Comparison of ENCODE assay signal across 5 cellular contexts in the genomic region with DNA sequence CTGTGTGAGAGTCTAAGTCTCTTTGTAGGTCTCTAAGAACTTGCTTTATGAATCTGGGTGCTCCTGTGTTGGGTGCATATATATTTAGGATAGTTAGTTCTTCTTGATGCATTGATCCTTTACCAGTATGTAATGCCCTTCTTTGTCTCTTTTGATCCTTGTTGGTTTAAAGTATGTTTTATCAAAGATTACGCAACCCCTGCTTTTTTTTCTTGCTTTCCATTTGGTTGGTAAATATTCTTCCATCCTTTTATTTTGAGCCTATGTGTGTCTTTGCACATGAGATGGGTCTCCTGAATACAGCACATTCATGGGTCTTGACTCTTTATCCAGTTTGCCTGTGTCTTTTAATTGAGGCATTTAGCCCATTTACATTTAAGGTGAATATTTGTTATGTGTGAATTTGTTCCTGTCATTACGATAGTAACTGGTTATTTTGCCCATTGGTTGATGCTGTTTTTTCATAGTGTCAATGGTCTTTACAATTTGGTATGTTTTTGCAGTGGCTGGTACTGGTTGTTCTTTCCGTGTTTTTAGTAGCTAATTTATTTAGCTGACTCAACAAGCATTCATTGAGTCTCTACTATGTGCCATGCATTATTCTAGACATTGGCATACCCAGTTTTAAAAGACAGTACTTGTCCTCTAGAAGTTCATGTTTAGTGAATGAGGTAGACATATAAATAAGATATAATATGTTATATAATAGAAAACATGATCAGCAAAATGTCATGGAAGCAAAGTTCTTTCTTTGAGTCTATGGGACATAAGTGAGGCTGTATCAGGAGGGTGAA.
DNase-seq lines count a peak whose midpoint lies in the region; ATAC-seq, FAIRE-seq and TF ChIP-seq lines count a peak whose summit lies in the region.
"Not testable (repeated sequence)": the region's sequence is repeated elsewhere in the genome, so short reads cannot be mapped to it uniquely, and the experiment has no call there.

No MANE protein-coding gene starts in this region.

- not testable (repeated sequence) for H3K4ac ChIP-seq in IMR-90 (ENCODE audit: low read depth, low read length)

- BruUV-seq in IMR-90 (replicated peaks; lab: Mats Ljungman, UMichigan); K562 (replicated peaks; lab: Mats Ljungman, UMichigan): not testable (repeated sequence)

- H3K23ac ChIP-seq in IMR-90 (ENCODE audit: low read depth, low read length), result not testable (repeated sequence)

- not testable (repeated sequence) for H4K8ac ChIP-seq in IMR-90 (ENCODE audit: low read depth in 2 of 2, low read length in 2 of 2)

- not testable (repeated sequence) for H4K5ac ChIP-seq in IMR-90 (ENCODE audit: low read depth, low read length)

- H3K9me3 Mint-ChIP-seq in CD4-positive, CD25-positive, alpha-beta regulatory T cell; memory B cell: not testable (repeated sequence)

- in situ Hi-C loops in IMR-90 (cut with MboI; ENCODE audit: low sequenced_read_pairs); K562 (cut with MboI): not testable (repeated sequence)

- not testable (repeated sequence) for H3K4me3 ChIP-seq in CD4-positive, CD25-positive, alpha-beta regulatory T cell (ENCODE audit: low read depth, low read length); IMR-90 (ENCODE audit: insufficient read depth, low read depth, low read length); K562

- not testable (repeated sequence) for H3K4me1 ChIP-seq in CD4-positive, CD25-positive, alpha-beta regulatory T cell (ENCODE audit: control insufficient read depth, insufficient read depth, low read length, poor library complexity, severe bottlenecking); IMR-90 (ENCODE audit: control insufficient read depth, insufficient read depth, low read length); K562 (replicated peaks in 1 of 2; ENCODE audit: control insufficient read depth in 2 of 2, insufficient read depth in 2 of 2, low read length in 2 of 2)

- H3K79me2 ChIP-seq in K562 (ENCODE audit: control insufficient read depth, insufficient read depth, low read length), result peaks cover 91% of the 10 kb centered on the region

- H4K20me1 ChIP-seq in IMR-90 (ENCODE audit: insufficient read depth, low read length); K562 (replicated peaks; ENCODE audit: control insufficient read depth, insufficient read depth, low read length): not testable (repeated sequence)

- H3K4me2 ChIP-seq in IMR-90 (ENCODE audit: low read depth, low read length); K562 (ENCODE audit: insufficient read depth, low read length): not testable (repeated sequence)

- POLR2A ChIA-PET in IMR-90 (lab: Charles Lee; ENCODE audit: unreplicated experiment); K562 (lab: Yijun Ruan, JAX): not testable (repeated sequence)

- not testable (repeated sequence) for TF ChIP-seq CTCF in IMR-90 (conservative IDR thresholded peaks at IDR 0.05; ENCODE audit: low read depth, low read length); K562 (IDR thresholded peaks at IDR 0.05 in 2 of 3, conservative IDR thresholded peaks at IDR 0.05 in 1 of 3; ENCODE audit: insufficient read depth in 2 of 3, low read depth in 1 of 3, low read length in 3 of 3)

- not testable (repeated sequence) for H2BK5ac ChIP-seq in IMR-90 (ENCODE audit: low read depth, low read length, poor library complexity, severe bottlenecking)

- H3K36me3 ChIP-seq in CD4-positive, CD25-positive, alpha-beta regulatory T cell (ENCODE audit: control insufficient read depth, insufficient read depth, low read length), result peaks cover 45% of the 10 kb centered on the region
- H3K36me3 ChIP-seq in IMR-90 (ENCODE audit: control insufficient read depth, insufficient read depth, low read length), result not testable (repeated sequence)
- peaks cover 45% of the 10 kb centered on the region for H3K36me3 ChIP-seq in K562 (ENCODE audit: control insufficient read depth, insufficient read depth, low read length)

- not testable (repeated sequence) for H4K91ac ChIP-seq in IMR-90 (ENCODE audit: insufficient read depth, low read depth, low read length)

- not testable (repeated sequence) for H3K14ac ChIP-seq in IMR-90 (replicated peaks; ENCODE audit: low read depth, low read length)

- not testable (repeated sequence) for ATAC-seq in CD4-positive, CD25-positive, alpha-beta regulatory T cell (ENCODE audit: low read depth in 2 of 2); IMR-90 (ENCODE audit: low read depth); K562; memory B cell (ENCODE audit: low read depth)

- H3K4me1 Mint-ChIP-seq in CD4-positive, CD25-positive, alpha-beta regulatory T cell, result peaks cover 64 to 80% (median 69%) of the 10 kb centered on the region in 4 donors
- peaks cover 17% of the 10 kb centered on the region for H3K4me1 Mint-ChIP-seq in memory B cell

- peaks cover 62% of the 10 kb centered on the region for H3K36me3 Mint-ChIP-seq in CD4-positive, CD25-positive, alpha-beta regulatory T cell
- peaks cover 54% of the 10 kb centered on the region for H3K36me3 Mint-ChIP-seq in memory B cell

- CTCF ChIA-PET in IMR-90 (lab: Yijun Ruan, JAX); K562 (lab: Yijun Ruan, JAX; ENCODE audit: low intra/inter-chr PET ratio): not testable (repeated sequence)

- not testable (repeated sequence) for FAIRE-seq in K562 (lab: Jason Lieb, UNC)

- H3K27me3 Mint-ChIP-seq in CD4-positive, CD25-positive, alpha-beta regulatory T cell; memory B cell: not testable (repeated sequence)

- DNase-seq in CD4-positive, CD25-positive, alpha-beta regulatory T cell; IMR-90; K562 (ENCODE audit: extremely low read depth in 1 of 4, low spot score in 3 of 4); memory B cell (ENCODE audit: low spot score in 2 of 2): not testable (repeated sequence)
- DNase-seq in erythroblast (lab: John Stamatoyannopoulos, UW), result peak; percentile 27

- not testable (repeated sequence) for H3K9me1 ChIP-seq in IMR-90 (ENCODE audit: insufficient read depth, low read length); K562 (ENCODE audit: control insufficient read depth, insufficient read depth, low read length)

- H3K79me1 ChIP-seq in IMR-90 (ENCODE audit: low read depth in 1 of 2, low read length in 2 of 2), result peaks cover 6 to 13% of the 10 kb centered on the region in 2 experiments

- not testable (repeated sequence) for H3K56ac ChIP-seq in IMR-90 (ENCODE audit: extremely low read depth, insufficient read depth, low read length)

- not testable (repeated sequence) for H3K18ac ChIP-seq in IMR-90 (ENCODE audit: low read depth, low read length)

- 100% methylated on average over 1 of the region's 3 CpGs; no CpG with 5 or more reads in 1 of the 2 experiments for WGBS in IMR-90 (ENCODE audit: extremely low coverage in 2 of 2, insufficient read length in 1 of 2), 2 experiments
- WGBS in K562 (ENCODE audit: insufficient coverage, low coverage, missing lambda C conversion rate), result 96% methylated on average over 3 of the region's 3 CpGs

- not testable (repeated sequence) for TF ChIP-seq EP300 in K562 (IDR thresholded peaks at IDR 0.05; ENCODE audit: low read length)

- dilution Hi-C loops in IMR-90 (cut with HindIII; ENCODE audit: low sequenced_read_pairs, unreplicated experiment), result not testable (repeated sequence)

- H2AFZ ChIP-seq in IMR-90 (replicated peaks; ENCODE audit: low read length, poor library complexity); K562 (ENCODE audit: low read depth, low read length): not testable (repeated sequence)

- H3K4me3 Mint-ChIP-seq in CD4-positive, CD25-positive, alpha-beta regulatory T cell, result peak overlapping the region in 1 of 4 donors; percentile 63
- H3K4me3 Mint-ChIP-seq in memory B cell, result not testable (repeated sequence)

- not testable (repeated sequence) for H3K27me3 ChIP-seq in CD4-positive, CD25-positive, alpha-beta regulatory T cell (ENCODE audit: control insufficient read depth, insufficient read depth, low read length); IMR-90 (ENCODE audit: control insufficient read depth, insufficient read depth, low read length); K562 (ENCODE audit: control insufficient read depth in 2 of 2, insufficient read depth in 2 of 2, low read length in 2 of 2)

- H2BK15ac ChIP-seq in IMR-90 (ENCODE audit: low read depth, low read length), result not testable (repeated sequence)

- not testable (repeated sequence) for H3K27ac ChIP-seq in CD4-positive, CD25-positive, alpha-beta regulatory T cell (ENCODE audit: insufficient read depth, low read length, poor library complexity, severe bottlenecking); IMR-90 (ENCODE audit: insufficient read depth, low read length); K562 (ENCODE audit: extremely low read depth, low read depth, low read length)

- not testable (repeated sequence) for H2BK20ac ChIP-seq in IMR-90 (ENCODE audit: low read depth, low read length)

- H2AK5ac ChIP-seq in IMR-90 (ENCODE audit: low read depth, low read length), result not testable (repeated sequence)

- H3K9ac ChIP-seq in IMR-90 (ENCODE audit: low read depth, low read length); K562 (ENCODE audit: insufficient read depth in 1 of 2, low read depth in 2 of 2, low read length in 2 of 2): not testable (repeated sequence)

- not testable (repeated sequence) for TF ChIP-seq RAD21 in IMR-90 (IDR thresholded peaks at IDR 0.05; ENCODE audit: low read length); K562 (CRISPR knock-in tag; conservative IDR thresholded peaks at IDR 0.05 in 1 of 2, IDR thresholded peaks at IDR 0.05 in 1 of 2)

- not testable (repeated sequence) for TF ChIP-seq POLR2A in IMR-90 (IDR thresholded peaks at IDR 0.05; ENCODE audit: low read depth, low read length); K562 (conservative IDR thresholded peaks at IDR 0.05); erythroblast (IDR thresholded peaks at IDR 0.05; ENCODE audit: low read length)

- intact Hi-C loops in IMR-90 (cut with micrococcal nuclease); K562 (cut with micrococcal nuclease): not testable (repeated sequence)

- H3K9me3 ChIP-seq in CD4-positive, CD25-positive, alpha-beta regulatory T cell (ENCODE audit: control insufficient read depth in 2 of 2, low read length in 2 of 2); IMR-90 (ENCODE audit: control insufficient read depth, insufficient read depth, low read length); K562 (replicated peaks; ENCODE audit: control insufficient read depth, insufficient read depth, low read depth, low read length): not testable (repeated sequence)

- not testable (repeated sequence) for H2BK120ac ChIP-seq in IMR-90 (ENCODE audit: low read depth, low read length)

- not testable (repeated sequence) for H2AK9ac ChIP-seq in IMR-90 (replicated peaks; ENCODE audit: low read depth, low read length, poor library complexity)

- H3K27ac Mint-ChIP-seq in CD4-positive, CD25-positive, alpha-beta regulatory T cell, result peak overlapping the region; percentile 1 to 85 (median 73)
- peak overlapping the region; percentile 19 for H3K27ac Mint-ChIP-seq in memory B cell
